Comparison of ENCODE assay signal across 8 cellular contexts in genomic region chr7:128476402-128477335, GRCh38. TPM values are rescaled to one million over a fixed set of nuclear protein-coding genes. Genes with fewer than 3 reads are reported as not detected.
DNase-seq lines count a peak whose midpoint lies in the region; ATAC-seq and TF ChIP-seq lines count a peak whose summit lies in the region.
"Not testable (repeated sequence)": the region's sequence is repeated elsewhere in the genome, so short reads cannot be mapped to it uniquely, and the experiment has no call there.

METTL2B (plus strand) TSS chr7:128476748; CDS start chr7:128476766, 18 bp downstream.

- H3K9me3 Mint-ChIP-seq in activated T-helper 17 cell treated with anti-CD3 and anti-CD28 coated beads, Interleukin-2, amount 50 U/mL, for 72 hours; natural killer cell treated with Interleukin-12 subunit alpha and Interleukin-12 subunit beta and Interleukin-15 and Interleukin-18, amount 100 ng/mL, for 72 hours; stimulated activated naive CD8-positive, alpha-beta T cell treated with anti-CD3 and anti-CD28 coated beads, Interleukin-15, Interleukin-2, amounts not matched to agents 100 ng/mL and 50 ng/mL, for 24 hours: not testable (repeated sequence)

- DNase-seq in EL: peak; percentile 93
- DNase-seq in GOT3 (lab: John Stamatoyannopoulos, UW): peak; percentile 51
- peak; percentile 98 for DNase-seq in RPMI8226
- peak; percentile 86 for DNase-seq in fibroblast of peridontal ligament (ENCODE audit: extremely low read depth)
- DNase-seq in natural killer cell treated with Interleukin-12 subunit alpha and Interleukin-12 subunit beta and Interleukin-15 and Interleukin-18, amount 100 ng/mL, for 72 hours (ENCODE audit: low spot score): peak; percentile 94

- H3K4me3 Mint-ChIP-seq in activated T-helper 17 cell treated with anti-CD3 and anti-CD28 coated beads, Interleukin-2, amount 50 U/mL, for 72 hours: peak within 1 kb of the TSS; percentile 91
- H3K4me3 Mint-ChIP-seq in natural killer cell treated with Interleukin-12 subunit alpha and Interleukin-12 subunit beta and Interleukin-15 and Interleukin-18, amount 100 ng/mL, for 72 hours: peak within 1 kb of the TSS; percentile 94
- peak within 1 kb of the TSS; percentile 93 for H3K4me3 Mint-ChIP-seq in stimulated activated naive CD8-positive, alpha-beta T cell treated with anti-CD3 and anti-CD28 coated beads, Interleukin-15, Interleukin-2, amounts not matched to agents 100 ng/mL and 50 ng/mL, for 24 hours

- ATAC-seq in activated T-helper 17 cell treated with anti-CD3 and anti-CD28 coated beads, Interleukin-2, amount 50 U/mL, for 72 hours (replicated peaks): peak; percentile 98
- peak; percentile 97 to 98 for ATAC-seq in natural killer cell treated with Interleukin-12 subunit alpha and Interleukin-12 subunit beta and Interleukin-15 and Interleukin-18, amount 100 ng/mL, for 72 hours

- peak within 1 kb of the TSS; percentile 91 for H3K27ac Mint-ChIP-seq in activated T-helper 17 cell treated with anti-CD3 and anti-CD28 coated beads, Interleukin-2, amount 50 U/mL, for 72 hours
- H3K27ac Mint-ChIP-seq in natural killer cell treated with Interleukin-12 subunit alpha and Interleukin-12 subunit beta and Interleukin-15 and Interleukin-18, amount 100 ng/mL, for 72 hours: peak within 1 kb of the TSS; percentile 99 to 100
- peak within 1 kb of the TSS; percentile 97 for H3K27ac Mint-ChIP-seq in stimulated activated naive CD8-positive, alpha-beta T cell treated with anti-CD3 and anti-CD28 coated beads, Interleukin-15, Interleukin-2, amounts not matched to agents 100 ng/mL and 50 ng/mL, for 24 hours

- H3K36me3 Mint-ChIP-seq in activated T-helper 17 cell treated with anti-CD3 and anti-CD28 coated beads, Interleukin-2, amount 50 U/mL, for 72 hours (ENCODE audit: low read depth): peaks cover 48% of the 10 kb centered on the region
- H3K36me3 Mint-ChIP-seq in natural killer cell treated with Interleukin-12 subunit alpha and Interleukin-12 subunit beta and Interleukin-15 and Interleukin-18, amount 100 ng/mL, for 72 hours: peaks cover 11% of the 10 kb centered on the region
- H3K36me3 Mint-ChIP-seq in stimulated activated naive CD8-positive, alpha-beta T cell treated with anti-CD3 and anti-CD28 coated beads, Interleukin-15, Interleukin-2, amounts not matched to agents 100 ng/mL and 50 ng/mL, for 24 hours (ENCODE audit: low read depth): peaks cover 34% of the 10 kb centered on the region

- H3K4me1 Mint-ChIP-seq in activated T-helper 17 cell treated with anti-CD3 and anti-CD28 coated beads, Interleukin-2, amount 50 U/mL, for 72 hours: not testable (repeated sequence)
- H3K4me1 Mint-ChIP-seq in natural killer cell treated with Interleukin-12 subunit alpha and Interleukin-12 subunit beta and Interleukin-15 and Interleukin-18, amount 100 ng/mL, for 72 hours (ENCODE audit: low read depth in 2 of 2): peaks cover 18 to 20% of the 10 kb centered on the region in 2 donors
- peaks cover 44% of the 10 kb centered on the region for H3K4me1 Mint-ChIP-seq in stimulated activated naive CD8-positive, alpha-beta T cell treated with anti-CD3 and anti-CD28 coated beads, Interleukin-15, Interleukin-2, amounts not matched to agents 100 ng/mL and 50 ng/mL, for 24 hours (ENCODE audit: low read depth)

- TF ChIP-seq CTCF in LNCAP (IDR thresholded peaks at IDR 0.05): peak; percentile 19; the same call in 1 of the 2 replicates

- not testable (repeated sequence) for H3K27me3 Mint-ChIP-seq in activated T-helper 17 cell treated with anti-CD3 and anti-CD28 coated beads, Interleukin-2, amount 50 U/mL, for 72 hours; natural killer cell treated with Interleukin-12 subunit alpha and Interleukin-12 subunit beta and Interleukin-15 and Interleukin-18, amount 100 ng/mL, for 72 hours; stimulated activated naive CD8-positive, alpha-beta T cell treated with anti-CD3 and anti-CD28 coated beads, Interleukin-15, Interleukin-2, amounts not matched to agents 100 ng/mL and 50 ng/mL, for 24 hours

RNA-seq across cellular contexts. Expression of gene METTL2B, which starts in this region (rescaled TPM):
- total RNA-seq in activated T-helper 17 cell treated with anti-CD3 and anti-CD28 coated beads, Interleukin-2, amount 50 U/mL, for 72 hours: 10 to 100 TPM; 29.5 to 49.5 TPM
- total RNA-seq in natural killer cell treated with Interleukin-12 subunit alpha and Interleukin-12 subunit beta and Interleukin-15 and Interleukin-18, amount 100 ng/mL, for 72 hours: 10 to 100 TPM; 35.7 to 48.2 TPM

Comparison
In these comparisons a context has a peak if more than half of its experiments do, and no peak if none do; other contexts are left out.
1. Peak in every context shown above with its lines: DNase-seq and ATAC-seq.